Comparison of ENCODE assay signal across 27 cellular contexts in the genomic region with DNA sequence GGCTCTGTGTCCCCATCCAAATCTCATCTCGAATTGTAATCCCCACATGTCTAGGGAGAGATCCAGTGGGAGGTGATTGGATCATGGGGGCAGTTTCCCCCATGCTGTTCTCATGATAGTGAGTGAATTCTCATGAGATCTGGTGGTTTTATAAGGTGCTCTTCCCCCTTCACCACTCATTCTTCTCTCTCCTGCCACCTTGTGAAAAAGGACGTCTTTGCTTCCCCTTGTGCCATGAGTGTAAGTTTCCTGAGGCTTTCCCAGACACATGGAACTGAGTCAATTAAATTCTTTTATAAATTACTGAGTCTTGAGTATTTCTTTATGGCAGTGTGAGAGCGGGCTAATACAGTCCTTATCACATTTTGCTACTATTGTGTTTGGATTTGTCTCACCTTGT.
"Had no signal": no experiment of that assay in that cellular context is flagged by ENCODE, and none has a peak within 500 bp of the region (broad histone marks: within the 10 kb centered on the region; RNA-seq: fewer than 3 reads in every experiment).

No MANE protein-coding gene starts in this region.

- H3K27ac ChIP-seq: brain microvascular endothelial cell, cardiac muscle cell, SJSA1 had no signal

- H3K9me3 ChIP-seq: SJSA1 had no signal

- H3K27me3 Mint-ChIP-seq: activated B cell treated with CpG ODN at 0.5 μM for 24 hours; activated CD4-positive, alpha-beta memory T cell treated with anti-CD3 and anti-CD28 coated beads for 36 hours; activated CD4-positive, alpha-beta T cell treated with anti-CD3 and anti-CD28 coated beads, Interleukin-2, amount 10 ng/mL, durations not matched to agents 7 days and 5 days; activated naive CD8-positive, alpha-beta T cell had no signal

- H3K4me3 ChIP-seq: cardiac muscle cell, SJSA1 had no signal

- H3K36me3 ChIP-seq: brain microvascular endothelial cell, cardiac muscle cell, SJSA1 had no signal

- H3K4me3 Mint-ChIP-seq: activated B cell treated with CpG ODN at 0.5 μM for 24 hours; activated CD4-positive, alpha-beta memory T cell treated with anti-CD3 and anti-CD28 coated beads for 36 hours; activated CD4-positive, alpha-beta T cell treated with anti-CD3 and anti-CD28 coated beads, Interleukin-2, amount 10 ng/mL, durations not matched to agents 7 days and 5 days; activated naive CD4-positive, alpha-beta T cell treated with anti-CD3 and anti-CD28 coated beads for 36 hours; activated naive CD8-positive, alpha-beta T cell; activated T-cell treated with anti-CD3 and anti-CD28 coated beads, Interleukin-2, amount 50 U/mL, for 4 hours had no signal

- ATAC-seq: activated T-cell treated with anti-CD3 and anti-CD28 coated beads, Interleukin-2, amount 50 U/mL, for 4 hours; PC-3; SK-N-SH treated with all-trans-retinoic acid at 6 μM for 48 hours had no signal

- H3K27me3 ChIP-seq: brain microvascular endothelial cell, cardiac muscle cell, SJSA1 had no signal

- H3K27ac Mint-ChIP-seq: activated B cell treated with CpG ODN at 0.5 μM for 24 hours; activated CD4-positive, alpha-beta memory T cell treated with anti-CD3 and anti-CD28 coated beads for 36 hours; activated CD4-positive, alpha-beta T cell treated with anti-CD3 and anti-CD28 coated beads, Interleukin-2, amount 10 ng/mL, durations not matched to agents 7 days and 5 days; activated naive CD4-positive, alpha-beta T cell treated with anti-CD3 and anti-CD28 coated beads for 36 hours; activated naive CD8-positive, alpha-beta T cell had no signal

- DNase-seq: activated B cell treated with CpG ODN at 0.5 μM for 24 hours; activated CD4-positive, alpha-beta memory T cell treated with anti-CD3 and anti-CD28 coated beads for 36 hours; activated CD4-positive, alpha-beta T cell treated with anti-CD3 and anti-CD28 coated beads, Interleukin-2, amount 10 ng/mL, durations not matched to agents 7 days and 5 days; activated CD8-positive, alpha-beta memory T cell treated with anti-CD3 and anti-CD28 coated beads for 24 hours; activated gamma-delta T cell; activated naive CD4-positive, alpha-beta T cell treated with anti-CD3 and anti-CD28 coated beads for 36 hours; activated T-cell treated with anti-CD3 and anti-CD28 coated beads, Interleukin-2, amount 50 U/mL, for 4 hours; amygdala; brain microvascular endothelial cell; Karpas-422; NCI-H1092; NCI-H1417; NCI-H2029; NCI-H2107; NCI-H2171 treated with DMSO at 0.1 percent for 48 hours; NCI-H226; NCI-H526 treated with DMSO at 0.1 percent for 48 hours; NCI-H82; NK-92 treated with Interleukin-12 subunit alpha and Interleukin-12 subunit beta, amount 100 ng/mL, for 24 hours; PC-3; SHP77; SW 1271; T-helper 9 cell had no signal
